Comparison of ENCODE assay signal across 8 cellular contexts in genomic region chr13:48400820-48401219, GRCh38. TPM values are rescaled to one million over a fixed set of nuclear protein-coding genes. Genes with fewer than 3 reads are reported as not detected.
DNase-seq lines count a peak whose midpoint lies in the region; ATAC-seq, FAIRE-seq and TF ChIP-seq lines count a peak whose summit lies in the region.

No MANE protein-coding gene starts in this region.

- peak; percentile 48 for ATAC-seq in GM18511 (IDR thresholded peaks at IDR 0.05; ENCODE audit: unreplicated experiment)
- peak; percentile 68 to 78 for ATAC-seq in lower lobe of right lung
- ATAC-seq in HG03097 (IDR thresholded peaks at IDR 0.05; ENCODE audit: low FRiP score, unreplicated experiment), result no peak
- no peak for ATAC-seq in GM18873 (IDR thresholded peaks at IDR 0.05; ENCODE audit: low FRiP score, unreplicated experiment)

- H3K9me3 ChIP-seq in lower lobe of right lung, result no peaks in the 10 kb centered on the region

- H3K36me3 ChIP-seq in lower lobe of right lung, result no peaks in the 10 kb centered on the region

- peaks cover 72% of the 10 kb centered on the region for H3K4me1 ChIP-seq in lower lobe of right lung

- intact Hi-C loops in lower lobe of right lung (cut with DNase I), result no loop called here

- H3K27me3 ChIP-seq in lower lobe of right lung (ENCODE audit: low read depth), result no peaks in the 10 kb centered on the region

- in situ Hi-C loops in astrocyte of the spinal cord (cut with HindIII; ENCODE audit: low sequenced_read_pairs), result no loop called here

- DNase-seq in HTR-8/SVneo (ENCODE audit: insufficient read length, low spot score), result peak; percentile 10
- DNase-seq in astrocyte of the spinal cord (ENCODE audit: low read depth, low spot score), result peak; percentile 79
- DNase-seq in lower lobe of right lung, result no peak
- DNase-seq in NAMALWA (ENCODE audit: low spot score), result no peak
- DNase-seq in NCI-H2227 treated with DMSO at 0.1 percent for 48 hours (lab: John Stamatoyannopoulos, UW), result no peak

- no peak for FAIRE-seq in HTR-8/SVneo (lab: Jason Lieb, UNC)

- no peak for TF ChIP-seq CTCF in astrocyte of the spinal cord (IDR thresholded peaks at IDR 0.05; ENCODE audit: low read depth, low read length)
- no peak for TF ChIP-seq CTCF in lower lobe of right lung (IDR thresholded peaks at IDR 0.05)

- H3K4me3 ChIP-seq in astrocyte of the spinal cord (ENCODE audit: low read depth, low read length), result no peak overlapping the region
- H3K4me3 ChIP-seq in lower lobe of right lung, result no peak overlapping the region

- peak overlapping the region; percentile 31 for H3K27ac ChIP-seq in lower lobe of right lung

RNA-seq across cellular contexts. Expression of gene LPAR6, which starts 12.1 kb away (rescaled TPM):
- 25.7 TPM for total RNA-seq in lower lobe of right lung

Comparison
In these comparisons a context has a peak if more than half of its experiments do, and no peak if none do; other contexts are left out.
1. ATAC-seq: peak in GM18511 (single experiment) and lower lobe of right lung (2 of 2); none in HG03097 (single experiment) and GM18873 (single experiment).
2. DNase-seq: peak in HTR-8/SVneo (single experiment) and astrocyte of the spinal cord (single experiment); none in lower lobe of right lung (single experiment), NAMALWA (single experiment) and NCI-H2227 treated with DMSO at 0.1 percent for 48 hours (single experiment).